Comparison of ENCODE assay signal across 1 cellular context in the genomic region with DNA sequence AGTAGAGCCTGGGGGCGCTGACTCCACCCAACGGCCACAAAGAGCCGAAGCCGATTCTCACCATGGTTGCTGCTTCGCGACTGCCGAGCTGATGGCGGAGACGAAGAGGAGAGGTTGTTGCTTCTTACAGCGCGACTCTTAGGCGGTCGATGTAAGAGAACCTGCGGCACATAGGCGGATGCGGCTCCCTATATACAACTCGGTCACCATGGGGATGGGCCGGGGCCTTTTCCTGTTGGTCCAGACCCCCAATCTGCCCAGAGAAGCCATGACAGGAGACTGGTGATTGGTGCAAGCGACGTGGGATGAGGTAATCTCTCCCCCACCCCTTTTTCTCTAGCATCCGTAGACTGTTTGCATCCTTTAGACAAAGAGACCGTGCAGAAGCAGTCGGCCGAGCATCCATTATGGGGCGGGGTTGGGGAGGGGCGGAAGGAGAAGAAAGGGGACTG.
TF ChIP-seq lines count a peak whose summit lies in the region.

Gene TUBA1A (minus strand): TSS at position 165 of the 452 bp plus-strand sequence. CDS start 101 bp downstream, at position 64.

TF ChIP-seq in GM12878, 131 proteins besides CTCF, POLR2A, EP300 and RAD21 (continued from another document):
- TF ChIP-seq, protein P1, sequence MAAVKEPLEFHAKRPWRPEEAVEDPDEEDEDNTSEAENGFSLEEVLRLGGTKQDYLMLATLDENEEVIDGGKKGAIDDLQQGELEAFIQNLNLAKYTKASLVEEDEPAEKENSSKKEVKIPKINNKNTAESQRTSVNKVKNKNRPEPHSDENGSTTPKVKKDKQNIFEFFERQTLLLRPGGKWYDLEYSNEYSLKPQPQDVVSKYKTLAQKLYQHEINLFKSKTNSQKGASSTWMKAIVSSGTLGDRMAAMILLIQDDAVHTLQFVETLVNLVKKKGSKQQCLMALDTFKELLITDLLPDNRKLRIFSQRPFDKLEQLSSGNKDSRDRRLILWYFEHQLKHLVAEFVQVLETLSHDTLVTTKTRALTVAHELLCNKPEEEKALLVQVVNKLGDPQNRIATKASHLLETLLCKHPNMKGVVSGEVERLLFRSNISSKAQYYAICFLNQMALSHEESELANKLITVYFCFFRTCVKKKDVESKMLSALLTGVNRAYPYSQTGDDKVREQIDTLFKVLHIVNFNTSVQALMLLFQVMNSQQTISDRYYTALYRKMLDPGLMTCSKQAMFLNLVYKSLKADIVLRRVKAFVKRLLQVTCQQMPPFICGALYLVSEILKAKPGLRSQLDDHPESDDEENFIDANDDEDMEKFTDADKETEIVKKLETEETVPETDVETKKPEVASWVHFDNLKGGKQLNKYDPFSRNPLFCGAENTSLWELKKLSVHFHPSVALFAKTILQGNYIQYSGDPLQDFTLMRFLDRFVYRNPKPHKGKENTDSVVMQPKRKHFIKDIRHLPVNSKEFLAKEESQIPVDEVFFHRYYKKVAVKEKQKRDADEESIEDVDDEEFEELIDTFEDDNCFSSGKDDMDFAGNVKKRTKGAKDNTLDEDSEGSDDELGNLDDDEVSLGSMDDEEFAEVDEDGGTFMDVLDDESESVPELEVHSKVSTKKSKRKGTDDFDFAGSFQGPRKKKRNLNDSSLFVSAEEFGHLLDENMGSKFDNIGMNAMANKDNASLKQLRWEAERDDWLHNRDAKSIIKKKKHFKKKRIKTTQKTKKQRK (IDR thresholded peaks at IDR 0.05; ENCODE audit: low read depth, low read length), result no peak
- TF ChIP-seq JUNB (IDR thresholded peaks at IDR 0.05) (0 out of 2 replicates have a peak, but pooled peaks have one; percentile 44), FOXK2 (IDR thresholded peaks at IDR 0.05) (no peak), POLR2AphosphoS2 (IDR thresholded peaks at IDR 0.05; ENCODE audit: low read depth, low read length) (0 out of 2 replicates have a peak, but pooled peaks have one; percentile 42), RFX5 (IDR thresholded peaks at IDR 0.05; ENCODE audit: low read depth, low read length) (peak; percentile 95), SMAD5 (IDR thresholded peaks at IDR 0.05; ENCODE audit: low read depth) (peak; percentile 96), ZBED1 (IDR thresholded peaks at IDR 0.05; ENCODE audit: borderline replicate concordance) (0 out of 2 replicates have a peak, but pooled peaks have one; percentile 1), POLR2AphosphoS5 (IDR thresholded peaks at IDR 0.05; ENCODE audit: low read length) (peak; percentile 93), SMAD1 (IDR thresholded peaks at IDR 0.05; ENCODE audit: low read depth, partially characterized antibody) (no peak), ATF7 (IDR thresholded peaks at IDR 0.05; ENCODE audit: low read depth) (peak; percentile 86), PKNOX1 (IDR thresholded peaks at IDR 0.05) (peak; percentile 61), NFIC (IDR thresholded peaks at IDR 0.05; ENCODE audit: low read depth, low read length) (no peak), NKRF (conservative IDR thresholded peaks at IDR 0.05) (0 out of 2 replicates have a peak, but pooled peaks have one; percentile 47), CREM (IDR thresholded peaks at IDR 0.05; ENCODE audit: low read depth) (peak; percentile 45; the same call in 1 of the 2 replicates), CBFB (IDR thresholded peaks at IDR 0.05; ENCODE audit: low read depth) (peak; percentile 76), POU2F2 (IDR thresholded peaks at IDR 0.05; ENCODE audit: borderline replicate concordance, low read depth, low read length) (peak; percentile 68; the same call in 1 of the 3 replicates), PML (IDR thresholded peaks at IDR 0.05; ENCODE audit: low read length) (peak; percentile 98)
